Comparison of ENCODE assay signal across 13 cellular contexts in genomic region chr6:37050854-37051137, GRCh38. TPM values are rescaled to one million over a fixed set of nuclear protein-coding genes. Genes with fewer than 3 reads are reported as not detected.
DNase-seq lines count a peak whose midpoint lies in the region; ATAC-seq and TF ChIP-seq lines count a peak whose summit lies in the region.
"Had no signal": no experiment of that assay in that cellular context is flagged by ENCODE, and none has a peak within 500 bp of the region (broad histone marks: within the 10 kb centered on the region; RNA-seq: fewer than 3 reads in every experiment).

No MANE protein-coding gene starts in this region.

- H3K36me3 ChIP-seq in SU-DHL-6 (ENCODE audit: low read length) (no peaks in the 10 kb centered on the region), H7 (replicated peaks; ENCODE audit: control insufficient read depth, insufficient read depth, low read length) (no peaks in the 10 kb centered on the region)
- H3K36me3 ChIP-seq: uterus had no signal

- peaks cover 32% of the 10 kb centered on the region for H3K36me3 Mint-ChIP-seq in effector memory CD8-positive, alpha-beta T cell (ENCODE audit: insufficient read depth)
- H3K36me3 Mint-ChIP-seq in stimulated activated effector memory CD8-positive, alpha-beta T cell treated with anti-CD3 and anti-CD28 coated beads, Interleukin-12 subunit alpha, Interleukin-12 subunit beta, amount 100 ng/mL, for 72 hours: peaks cover 37% of the 10 kb centered on the region

- peak overlapping the region; percentile 84 for H3K27ac ChIP-seq in SU-DHL-6 (ENCODE audit: low read depth, low read length)

- DNase-seq in activated T-cell treated with anti-CD3 and anti-CD28 coated beads for 48 hours (ENCODE audit: low read depth) (peak; percentile 11), H7 (no peak)
- no peak for DNase-seq in activated T-cell treated with anti-CD3 and anti-CD28 coated beads, Interleukin-2, amount 50 U/mL, for 1 hour
- DNase-seq in effector memory CD8-positive, alpha-beta T cell: no peak
- DNase-seq in stimulated activated effector memory CD8-positive, alpha-beta T cell treated with anti-CD3 and anti-CD28 coated beads, Interleukin-12 subunit alpha, Interleukin-12 subunit beta, amount 100 ng/mL, for 72 hours (ENCODE audit: low spot score in 2 of 2): no peak
- no peak for DNase-seq in stimulated activated CD4-positive, alpha-beta T cell treated with anti-CD3 and anti-CD28 coated beads, Interleukin-1b, Interleukin-23, amount 100 ng/mL, for 48 hours

- H2AFZ ChIP-seq in SU-DHL-6 (ENCODE audit: low read depth, low read length, severe bottlenecking): no peak overlapping the region

- peak overlapping the region; percentile 68 to 84 for H3K4me3 Mint-ChIP-seq in effector memory CD8-positive, alpha-beta T cell
- peak overlapping the region; percentile 90 for H3K4me3 Mint-ChIP-seq in stimulated activated effector memory CD8-positive, alpha-beta T cell treated with anti-CD3 and anti-CD28 coated beads, Interleukin-12 subunit alpha, Interleukin-12 subunit beta, amount 100 ng/mL, for 72 hours
- H3K4me3 Mint-ChIP-seq: nephron progenitor cell had no signal

- H4K20me1 ChIP-seq in SU-DHL-6 (ENCODE audit: low read depth, low read length): no peaks in the 10 kb centered on the region

- H3K9me3 Mint-ChIP-seq in effector memory CD8-positive, alpha-beta T cell: no peaks in the 10 kb centered on the region
- peaks cover 2% of the 10 kb centered on the region for H3K9me3 Mint-ChIP-seq in stimulated activated effector memory CD8-positive, alpha-beta T cell treated with anti-CD3 and anti-CD28 coated beads, Interleukin-12 subunit alpha, Interleukin-12 subunit beta, amount 100 ng/mL, for 72 hours
- H3K9me3 Mint-ChIP-seq: nephron progenitor cell had no signal

- H3K9me3 ChIP-seq in SU-DHL-6 (ENCODE audit: insufficient read depth, low read length): no peaks in the 10 kb centered on the region
- H3K9me3 ChIP-seq: uterus had no signal

- no peaks in the 10 kb centered on the region for H3K9me2 ChIP-seq in SU-DHL-6 (replicated peaks; ENCODE audit: insufficient read depth, low read length)

- H3K27ac Mint-ChIP-seq in effector memory CD8-positive, alpha-beta T cell: peak overlapping the region; percentile 96 to 99
- peak overlapping the region; percentile 96 for H3K27ac Mint-ChIP-seq in stimulated activated effector memory CD8-positive, alpha-beta T cell treated with anti-CD3 and anti-CD28 coated beads, Interleukin-12 subunit alpha, Interleukin-12 subunit beta, amount 100 ng/mL, for 72 hours

- H3K27me3 Mint-ChIP-seq in effector memory CD8-positive, alpha-beta T cell: no peaks in the 10 kb centered on the region

- peak overlapping the region; percentile 20; the same call in 1 of the 2 replicates for H3K9ac ChIP-seq in SU-DHL-6 (ENCODE audit: low read length)

- no peak for ATAC-seq in effector memory CD8-positive, alpha-beta T cell (replicated peaks)
- ATAC-seq in stimulated activated effector memory CD8-positive, alpha-beta T cell treated with anti-CD3 and anti-CD28 coated beads, Interleukin-12 subunit alpha, Interleukin-12 subunit beta, amount 100 ng/mL, for 72 hours: no peak
- ATAC-seq in GM19467 (IDR thresholded peaks at IDR 0.05; ENCODE audit: unreplicated experiment): no peak

- H3K27me3 ChIP-seq in SU-DHL-6 (ENCODE audit: low read length) (no peaks in the 10 kb centered on the region), H7 (ENCODE audit: control insufficient read depth, insufficient read depth, low read length) (no peaks in the 10 kb centered on the region)
- H3K27me3 ChIP-seq: uterus had no signal

- H3K4me3 ChIP-seq in SU-DHL-6 (ENCODE audit: insufficient read depth, low read length, poor library complexity, severe bottlenecking): no peak overlapping the region
- H3K4me3 ChIP-seq in H7 (ENCODE audit: insufficient read depth, low read depth, low read length): no peak overlapping the region
- H3K4me3 ChIP-seq: smooth muscle cell, uterus had no signal

- peak overlapping the region; percentile 48 for H3K4me2 ChIP-seq in SU-DHL-6 (ENCODE audit: low read depth, low read length, poor library complexity, severe bottlenecking)
- H3K4me2 ChIP-seq: smooth muscle cell had no signal

- H3K4me1 Mint-ChIP-seq in effector memory CD8-positive, alpha-beta T cell (ENCODE audit: low read depth in 2 of 2): peaks cover 56 to 64% of the 10 kb centered on the region in 2 donors
- H3K4me1 Mint-ChIP-seq in stimulated activated effector memory CD8-positive, alpha-beta T cell treated with anti-CD3 and anti-CD28 coated beads, Interleukin-12 subunit alpha, Interleukin-12 subunit beta, amount 100 ng/mL, for 72 hours: peaks cover 74% of the 10 kb centered on the region

- no peak for TF ChIP-seq CTCF in SU-DHL-6 (IDR thresholded peaks at IDR 0.05; ENCODE audit: insufficient read depth, low read length, poor library complexity, severe bottlenecking)

- peaks cover 19% of the 10 kb centered on the region for H3F3A ChIP-seq in SU-DHL-6 (ENCODE audit: insufficient read depth)

- H3K79me2 ChIP-seq in SU-DHL-6 (ENCODE audit: insufficient read depth, low read length): no peaks in the 10 kb centered on the region

RNA-seq across cellular contexts. Expression of gene FGD2, which starts 45.3 kb away (rescaled TPM):
- 0.04 and 0.17 TPM in 2 replicates for total RNA-seq in H7 (2014; rRNA removed; shearing (Covaris generic))
- total RNA-seq: astrocyte, Daoy, smooth muscle cell had no signal
